Comparison of ENCODE assay signal across 18 cellular contexts in the genomic region with DNA sequence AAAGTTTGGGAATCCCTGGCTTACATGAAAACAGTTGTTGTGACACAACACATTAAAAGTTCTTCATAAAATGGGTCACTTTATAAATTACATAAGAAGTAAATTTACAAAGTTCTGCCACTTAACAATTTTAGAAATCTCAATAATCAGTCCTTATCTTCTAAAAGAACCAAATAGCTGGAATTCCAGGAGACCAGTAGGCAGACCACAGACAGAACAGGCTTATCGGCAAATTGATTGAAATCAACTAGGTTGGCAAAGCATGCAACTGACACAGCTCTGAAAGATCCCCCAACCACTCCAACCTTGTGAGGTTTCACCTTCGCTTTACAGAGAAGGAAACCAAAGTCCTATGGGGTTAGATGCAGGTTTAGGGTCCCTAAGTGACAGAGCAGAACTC.
"Had no signal": no experiment of that assay in that cellular context is flagged by ENCODE, and none has a peak within 500 bp of the region (broad histone marks: within the 10 kb centered on the region; RNA-seq: fewer than 3 reads in every experiment).

No MANE protein-coding gene starts in this region.

- H3K4me3 ChIP-seq: ascending aorta, left lung, lung, pancreas, upper lobe of right lung had no signal

- H3K36me3 ChIP-seq: ascending aorta, left lung, pancreas, upper lobe of right lung had no signal

- H3K27ac ChIP-seq: ascending aorta, left lung, pancreas, upper lobe of right lung had no signal

- ATAC-seq: activated naive CD4-positive, alpha-beta T cell treated with anti-CD3 and anti-CD28 coated beads, Interleukin-2, amount 50 U/mL, for 72 hours; left lung; natural killer cell; right cardiac atrium; stimulated activated naive CD8-positive, alpha-beta T cell treated with anti-CD3 and anti-CD28 coated beads, Interleukin-15, Interleukin-2, amounts not matched to agents 100 U/mL and 50 U/mL, for 24 hours; upper lobe of right lung; WTC11 had no signal

- DNase-seq: activated gamma-delta T cell treated with Interleukin-2 at 50 U/mL for 16 hours; activated T-cell treated with anti-CD3 and anti-CD28 coated beads, Interleukin-2, amount 50 U/mL, for 1 hour; cerebellar nuclear complex; cortex of kidney; kidney glomerular epithelial cell; left lung; midbrain; natural killer cell; pancreas; right cardiac atrium; stimulated activated CD4-positive, alpha-beta T cell treated with anti-CD3 and anti-CD28 coated beads, Interleukin-4, amount 100 ng/mL, for 24 hours; stimulated activated naive CD8-positive, alpha-beta T cell treated with anti-CD3 and anti-CD28 coated beads, Interleukin-15, Interleukin-2, amounts not matched to agents 100 U/mL and 50 U/mL, for 24 hours; T-helper 9 cell; upper lobe of right lung had no signal

- H3K9me3 ChIP-seq: ascending aorta, left lung, pancreas, upper lobe of right lung had no signal

- H3K27me3 ChIP-seq: ascending aorta, left lung, pancreas, upper lobe of right lung had no signal

- H3K4me1 ChIP-seq: ascending aorta, left lung, upper lobe of right lung had no signal
